In the genomic region with DNA sequence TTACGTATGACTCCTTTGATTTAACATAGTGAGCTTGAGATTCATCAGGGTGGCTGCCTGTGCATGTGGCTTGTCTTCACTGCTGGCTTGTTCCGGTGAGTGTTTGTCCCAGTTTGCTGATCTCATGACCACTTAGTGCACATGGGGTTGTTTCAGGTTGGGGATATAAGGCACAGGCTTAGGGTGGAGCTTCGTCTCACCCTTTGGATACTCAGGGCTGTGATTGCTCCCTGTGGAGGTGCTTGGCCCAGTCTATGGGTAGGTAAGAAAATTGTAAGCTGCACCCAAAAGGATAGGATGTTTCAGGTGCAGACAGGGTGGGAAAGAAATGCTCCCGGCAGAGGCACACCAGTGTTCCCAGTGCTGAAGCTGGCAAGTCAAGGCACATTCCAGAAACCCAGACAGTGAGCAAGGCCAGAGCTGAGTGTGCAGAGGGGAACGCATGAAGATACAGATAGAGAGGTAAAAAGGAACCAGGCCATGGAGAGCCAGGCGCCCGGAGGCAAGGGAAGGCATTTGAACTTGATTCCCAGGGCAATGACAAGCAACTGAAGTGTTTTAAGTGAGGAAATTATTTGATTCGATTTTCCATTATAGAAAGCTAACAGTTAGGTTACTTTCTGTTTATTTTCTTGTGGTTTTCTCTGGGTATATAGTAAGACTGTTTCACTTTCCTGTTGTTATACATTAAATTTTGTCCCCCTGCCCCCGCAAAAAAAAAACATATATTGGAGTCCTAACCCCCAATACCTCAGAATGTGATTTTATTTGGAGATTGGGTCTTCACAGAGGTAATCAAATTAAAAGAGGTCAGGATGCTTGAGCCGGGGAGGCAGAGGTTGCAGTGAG, we compare ENCODE assay signal across 1 cellular context.
TF ChIP-seq lines count a peak whose summit lies in the region.

No MANE protein-coding gene starts in this region.

TF ChIP-seq in IMR-90, 13 proteins besides CTCF, POLR2A, EP300 and RAD21 (continued from another document):
- TF ChIP-seq, protein P1, sequence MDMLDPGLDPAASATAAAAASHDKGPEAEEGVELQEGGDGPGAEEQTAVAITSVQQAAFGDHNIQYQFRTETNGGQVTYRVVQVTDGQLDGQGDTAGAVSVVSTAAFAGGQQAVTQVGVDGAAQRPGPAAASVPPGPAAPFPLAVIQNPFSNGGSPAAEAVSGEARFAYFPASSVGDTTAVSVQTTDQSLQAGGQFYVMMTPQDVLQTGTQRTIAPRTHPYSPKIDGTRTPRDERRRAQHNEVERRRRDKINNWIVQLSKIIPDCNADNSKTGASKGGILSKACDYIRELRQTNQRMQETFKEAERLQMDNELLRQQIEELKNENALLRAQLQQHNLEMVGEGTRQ (IDR thresholded peaks at IDR 0.05; ENCODE audit: low read depth, low read length): no peak
- no peak for TF ChIP-seq CHD1 (IDR thresholded peaks at IDR 0.05; ENCODE audit: low read depth, low read length)
- TF ChIP-seq, protein P2, sequence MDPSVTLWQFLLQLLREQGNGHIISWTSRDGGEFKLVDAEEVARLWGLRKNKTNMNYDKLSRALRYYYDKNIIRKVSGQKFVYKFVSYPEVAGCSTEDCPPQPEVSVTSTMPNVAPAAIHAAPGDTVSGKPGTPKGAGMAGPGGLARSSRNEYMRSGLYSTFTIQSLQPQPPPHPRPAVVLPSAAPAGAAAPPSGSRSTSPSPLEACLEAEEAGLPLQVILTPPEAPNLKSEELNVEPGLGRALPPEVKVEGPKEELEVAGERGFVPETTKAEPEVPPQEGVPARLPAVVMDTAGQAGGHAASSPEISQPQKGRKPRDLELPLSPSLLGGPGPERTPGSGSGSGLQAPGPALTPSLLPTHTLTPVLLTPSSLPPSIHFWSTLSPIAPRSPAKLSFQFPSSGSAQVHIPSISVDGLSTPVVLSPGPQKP (IDR thresholded peaks at IDR 0.05; ENCODE audit: borderline replicate concordance, low read depth, low read length): no peak
